9 cellular contexts compared by ENCODE assay signal in the genomic region with DNA sequence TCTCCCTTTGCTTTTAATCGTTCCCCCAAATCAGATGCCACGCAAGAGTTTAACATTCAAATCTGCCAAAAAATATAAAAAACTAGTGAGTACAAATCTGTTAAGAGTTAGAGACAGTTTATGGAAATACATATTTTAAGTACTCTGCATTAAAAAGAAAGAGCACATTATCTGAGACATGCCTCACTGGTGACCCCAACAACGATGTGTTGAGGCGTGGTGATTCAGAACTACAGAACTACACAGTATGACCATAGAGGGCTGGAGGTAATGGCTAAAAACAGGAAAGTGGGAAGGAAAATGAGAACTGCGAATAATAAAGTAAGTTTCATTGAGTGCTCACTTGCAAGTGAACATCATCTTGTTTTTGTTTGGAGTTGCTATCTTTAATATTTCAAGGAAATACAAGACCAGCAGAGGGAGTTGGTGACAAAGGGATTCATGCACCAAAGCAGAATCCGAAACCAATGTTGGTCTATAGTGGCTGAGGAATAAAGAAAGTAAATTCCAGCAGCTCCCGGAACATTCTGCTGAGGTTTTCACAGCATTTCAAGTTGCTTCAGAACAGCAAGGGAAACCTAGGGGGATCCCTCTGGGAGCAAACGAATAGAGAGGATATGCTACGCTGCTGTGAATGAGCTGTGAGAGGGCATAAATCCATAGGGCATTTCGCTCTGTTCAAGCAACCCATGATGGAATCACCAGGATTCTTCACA.
A peak's percentile ranks its signal among the peaks of the same experiment; 100 is the strongest.
DNase-seq lines count a peak whose midpoint lies in the region; TF ChIP-seq lines count a peak whose summit lies in the region.
"Had no signal": no experiment of that assay in that cellular context is flagged by ENCODE, and none has a peak within 500 bp of the region (broad histone marks: within the 10 kb centered on the region; RNA-seq: fewer than 3 reads in every experiment).

No MANE protein-coding gene starts in this region.

- H3K4me3 Mint-ChIP-seq in H9, result no peak overlapping the region
- H3K4me3 Mint-ChIP-seq: activated CD8-positive, alpha-beta memory T cell treated with anti-CD3 and anti-CD28 coated beads, Interleukin-2, amount 10 ng/mL, durations not matched to agents 7 days and 5 days had no signal

- no peak overlapping the region for H2AFZ ChIP-seq in H9 (ENCODE audit: low read length)

- no peak overlapping the region for H3K56ac ChIP-seq in H9 (ENCODE audit: insufficient read length, low read depth, low read length)

- H2BK5ac ChIP-seq in H9 (ENCODE audit: insufficient read length, low read length), result no peak overlapping the region

- TF ChIP-seq CTCF in H9 (conservative IDR thresholded peaks at IDR 0.05), result peak; percentile 51; the same call in 2 of the 3 replicates

- no peaks in the 10 kb centered on the region for H3K79me1 ChIP-seq in H9 (ENCODE audit: insufficient read depth, low read depth, low read length, poor library complexity, severe bottlenecking)

- no peaks in the 10 kb centered on the region for H3K27me3 Mint-ChIP-seq in H9 (ENCODE audit: low read depth)

- H4K5ac ChIP-seq in H9 (ENCODE audit: insufficient read length, low read depth, low read length), result no peak overlapping the region

- no peak overlapping the region for H3K4ac ChIP-seq in H9 (ENCODE audit: low read depth, low read length)

- H3K9me3 ChIP-seq in H9 (ENCODE audit: control insufficient read depth, low read depth, low read length), result no peaks in the 10 kb centered on the region
- H3K9me3 ChIP-seq in stomach smooth muscle (ENCODE audit: control insufficient read depth in 2 of 2, low read length in 2 of 2), result no peaks in the 10 kb centered on the region

- H4K20me1 ChIP-seq in H9 (ENCODE audit: control insufficient read depth, insufficient read depth, insufficient read length), result no peaks in the 10 kb centered on the region

- no peak overlapping the region for H4K91ac ChIP-seq in H9 (ENCODE audit: insufficient read length, low read depth, low read length)

- H3K27ac ChIP-seq in H9 (ENCODE audit: insufficient read length, low read depth, low read length) (no peak overlapping the region), stomach smooth muscle (ENCODE audit: low read length) (no peak overlapping the region)

- H3K36me3 Mint-ChIP-seq in H9 (ENCODE audit: insufficient read depth in 1 of 3, low read depth in 3 of 3), result no peaks in the 10 kb centered on the region
- H3K36me3 Mint-ChIP-seq: activated CD8-positive, alpha-beta memory T cell treated with anti-CD3 and anti-CD28 coated beads, Interleukin-2, amount 10 ng/mL, durations not matched to agents 7 days and 5 days had no signal

- H3K36me3 ChIP-seq in stomach smooth muscle (ENCODE audit: control insufficient read depth in 2 of 2, insufficient read depth in 2 of 2, low read length in 2 of 2), result no peaks in the 10 kb centered on the region

- no peak overlapping the region for H3K4me2 ChIP-seq in H9 (ENCODE audit: insufficient read depth, insufficient read length, low read length)

- H3K18ac ChIP-seq in H9 (ENCODE audit: insufficient read length, low read depth, low read length), result no peak overlapping the region

- H3K27me3 ChIP-seq in H9 (ENCODE audit: insufficient read depth, low read length) (no peaks in the 10 kb centered on the region), stomach smooth muscle (ENCODE audit: control insufficient read depth in 1 of 2, insufficient read depth in 2 of 2, low read length in 2 of 2) (no peaks in the 10 kb centered on the region)

- no peak overlapping the region for H2BK12ac ChIP-seq in H9 (ENCODE audit: insufficient read length, low read depth, low read length)

- H2BK15ac ChIP-seq in H9 (ENCODE audit: low read depth, low read length), result no peak overlapping the region

- H2BK20ac ChIP-seq in H9 (ENCODE audit: low read depth, low read length, poor library complexity, severe bottlenecking), result no peak overlapping the region

- H3K4me1 ChIP-seq in H9 (ENCODE audit: insufficient read depth, low read length), result no peaks in the 10 kb centered on the region
- no peaks in the 10 kb centered on the region for H3K4me1 ChIP-seq in stomach smooth muscle (ENCODE audit: control insufficient read depth, insufficient read depth, low read length)

- H3K4me3 ChIP-seq in stomach smooth muscle (ENCODE audit: low read length in 2 of 2), result peak overlapping the region; percentile 62

- no peaks in the 10 kb centered on the region for H3K79me2 ChIP-seq in H9 (ENCODE audit: insufficient read depth, low read length)

- H4K8ac ChIP-seq in H9 (replicated peaks; ENCODE audit: insufficient read length, low read depth, low read length), result no peak overlapping the region

- H3K9ac ChIP-seq in H9 (ENCODE audit: extremely low read depth, insufficient read length, low read length) (no peak overlapping the region), stomach smooth muscle (ENCODE audit: low read length in 2 of 2) (peak overlapping the region; percentile 37 to 49)

- no CpG with 5 or more reads among the region's 10 CpGs for WGBS in H9 (ENCODE audit: extremely low coverage, insufficient read length, low lambda C conversion rate)

- H3K14ac ChIP-seq in H9 (ENCODE audit: insufficient read depth, low read length), result no peak overlapping the region

- no peak for DNase-seq in H9
- DNase-seq in SK-N-DZ (ENCODE audit: low spot score), result peak; percentile 5
- DNase-seq in inferior parietal cortex (ENCODE audit: extremely low spot score), result peak; percentile 64
- DNase-seq in NCI-H2029 treated with DMSO at 0.1 percent for 48 hours (lab: John Stamatoyannopoulos, UW), result no peak
- DNase-seq in SIG-M5 treated with dmso at 0.1 percent for 504 hours (lab: John Stamatoyannopoulos, UW; ENCODE audit: unreplicated experiment), result no peak
- DNase-seq in cortex of kidney (lab: John Stamatoyannopoulos, UW), result no peak
- DNase-seq in NOMO-1 treated with DMSO at 0.1 percent for 48 hours (lab: John Stamatoyannopoulos, UW; ENCODE audit: unreplicated experiment), result no peak
- DNase-seq: activated CD8-positive, alpha-beta memory T cell treated with anti-CD3 and anti-CD28 coated beads, Interleukin-2, amount 10 ng/mL, durations not matched to agents 7 days and 5 days had no signal

- H3K4me1 Mint-ChIP-seq in H9, result no peaks in the 10 kb centered on the region
- H3K4me1 Mint-ChIP-seq: activated CD8-positive, alpha-beta memory T cell treated with anti-CD3 and anti-CD28 coated beads, Interleukin-2, amount 10 ng/mL, durations not matched to agents 7 days and 5 days had no signal

- no peak overlapping the region for H2BK120ac ChIP-seq in H9 (ENCODE audit: low read depth, low read length, poor library complexity, severe bottlenecking)

- H2AK5ac ChIP-seq in H9 (ENCODE audit: insufficient read length, low read length), result no peak overlapping the region

- H3T11ph ChIP-seq in H9 (ENCODE audit: low read length), result no peak overlapping the region

- no peaks in the 10 kb centered on the region for H3K23me2 ChIP-seq in H9 (ENCODE audit: insufficient read length, low read depth, low read length, poor library complexity, severe bottlenecking)

- H3K9me3 Mint-ChIP-seq in H9, result no peaks in the 10 kb centered on the region; a peak in 1 of 5 replicates

- H3K23ac ChIP-seq in H9 (ENCODE audit: insufficient read length, low read depth, low read length), result no peak overlapping the region

- H3K27ac Mint-ChIP-seq in H9, result no peak overlapping the region; a peak in 1 of 7 replicates
- H3K27ac Mint-ChIP-seq: activated CD8-positive, alpha-beta memory T cell treated with anti-CD3 and anti-CD28 coated beads, Interleukin-2, amount 10 ng/mL, durations not matched to agents 7 days and 5 days had no signal

Comparison
In these comparisons a context has a peak if more than half of its experiments do, and no peak if none do; other contexts are left out.
1. DNase-seq: peak in SK-N-DZ (single experiment) and inferior parietal cortex (single experiment); none in H9 (single experiment), NCI-H2029 treated with DMSO at 0.1 percent for 48 hours (single experiment), SIG-M5 treated with dmso at 0.1 percent for 504 hours (single experiment), cortex of kidney (single experiment) and NOMO-1 treated with DMSO at 0.1 percent for 48 hours (single experiment).